In the genomic region with DNA sequence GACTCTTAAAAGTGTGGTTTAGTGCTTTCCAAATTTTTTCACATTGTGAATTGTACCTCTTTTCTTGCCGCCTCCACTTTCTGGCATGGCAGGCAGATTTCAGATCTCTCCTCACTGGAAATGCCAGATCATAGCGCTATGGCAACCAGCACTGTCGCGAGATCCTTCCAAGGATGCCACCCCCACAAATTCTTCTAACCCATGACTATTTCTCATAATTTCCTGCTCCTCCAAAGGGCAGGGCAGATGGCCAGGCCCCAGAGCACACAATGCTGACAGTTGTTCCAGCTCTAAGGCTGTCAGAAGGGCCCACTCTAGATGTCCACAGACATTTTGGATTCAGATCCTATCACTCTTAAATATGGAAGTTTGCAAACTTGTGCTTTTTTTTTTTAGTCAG, we compare ENCODE assay signal across 13 cellular contexts.
DNase-seq lines count a peak whose midpoint lies in the region; ATAC-seq and TF ChIP-seq lines count a peak whose summit lies in the region.
"Had no signal": no experiment of that assay in that cellular context is flagged by ENCODE, and none has a peak within 500 bp of the region (broad histone marks: within the 10 kb centered on the region; RNA-seq: fewer than 3 reads in every experiment).

No MANE protein-coding gene starts in this region.

- H3K79me2 ChIP-seq in fibroblast of lung (ENCODE audit: control insufficient read depth, insufficient read depth, low read length): no peaks in the 10 kb centered on the region

- no peak overlapping the region for H3K27ac ChIP-seq in fibroblast of lung (ENCODE audit: insufficient read depth, low read length)
- H3K27ac ChIP-seq: BLaER1, lower lobe of right lung, stomach, VCaP had no signal

- peak overlapping the region; percentile 55 for H3K4me2 ChIP-seq in fibroblast of lung (ENCODE audit: extremely low read depth, insufficient read depth, low read length)
- H3K4me2 ChIP-seq: BLaER1 had no signal

- no peaks in the 10 kb centered on the region for H3K27me3 Mint-ChIP-seq in stimulated activated naive B cell treated with anti-CD40 and anti-IgM and Interleukin-4, amounts not matched to agents 10 μg/mL and 1 μg/mL and 100 μg/mL, for 72 hours
- H3K27me3 Mint-ChIP-seq in mesothelial cell of epicardium (ENCODE audit: low read depth): no peaks in the 10 kb centered on the region

- no peaks in the 10 kb centered on the region for H3K27me3 ChIP-seq in fibroblast of lung (ENCODE audit: control insufficient read depth, insufficient read depth, low read length)
- H3K27me3 ChIP-seq: BLaER1, stomach had no signal

- H2AFZ ChIP-seq in fibroblast of lung (ENCODE audit: low read length): peak overlapping the region; percentile 15

- H3K9me3 Mint-ChIP-seq in stimulated activated naive B cell treated with anti-CD40 and anti-IgM and Interleukin-4, amounts not matched to agents 10 μg/mL and 1 μg/mL and 100 μg/mL, for 72 hours: peaks cover 4% of the 10 kb centered on the region in 2 donors
- peaks cover 9% of the 10 kb centered on the region for H3K9me3 Mint-ChIP-seq in mesothelial cell of epicardium

- no peak for ATAC-seq in stimulated activated naive B cell treated with anti-CD40 and anti-IgM and Interleukin-4, amounts not matched to agents 10 μg/mL and 1 μg/mL and 100 μg/mL, for 72 hours (replicated peaks)
- no peak for ATAC-seq in GM18909 (IDR thresholded peaks at IDR 0.05; ENCODE audit: poor library complexity, unreplicated experiment)
- ATAC-seq: lower lobe of right lung had no signal

- no peak overlapping the region for H3K9ac ChIP-seq in fibroblast of lung (ENCODE audit: insufficient read depth, low read length)
- H3K9ac ChIP-seq: BLaER1 had no signal

- no peak overlapping the region for H3K27ac Mint-ChIP-seq in stimulated activated naive B cell treated with anti-CD40 and anti-IgM and Interleukin-4, amounts not matched to agents 10 μg/mL and 1 μg/mL and 100 μg/mL, for 72 hours
- H3K27ac Mint-ChIP-seq in mesothelial cell of epicardium: no peak overlapping the region
- H3K27ac Mint-ChIP-seq: activated T-helper 1 cell treated with anti-CD3 and anti-CD28 coated beads, Interleukin-12 subunit alpha, Interleukin-12 subunit beta, Interleukin-2, Interleukin-4 antibody, amounts not matched to agents 30 ng/mL and 10 ng/mL and 1 ng/mL, durations not matched to agents 14 hours and 24 hours and 36 hours had no signal

- no peaks in the 10 kb centered on the region for H3K4me1 Mint-ChIP-seq in stimulated activated naive B cell treated with anti-CD40 and anti-IgM and Interleukin-4, amounts not matched to agents 10 μg/mL and 1 μg/mL and 100 μg/mL, for 72 hours
- H3K4me1 Mint-ChIP-seq in mesothelial cell of epicardium: no peaks in the 10 kb centered on the region

- peak; percentile 73 for DNase-seq in AG08396 (ENCODE audit: low spot score)
- peak; percentile 51 for DNase-seq in RPMI7951 (ENCODE audit: low read depth)
- peak; percentile 50 to 85 for DNase-seq in fibroblast of lung (ENCODE audit: low read depth in 2 of 2)
- peak; percentile 96 for DNase-seq in myocyte (ENCODE audit: low read depth)
- no peak for DNase-seq in stimulated activated naive B cell treated with anti-CD40 and anti-IgM and Interleukin-4, amounts not matched to agents 10 μg/mL and 1 μg/mL and 100 μg/mL, for 72 hours
- no peak for DNase-seq in D341Med (ENCODE audit: low spot score)
- no peak for DNase-seq in mesothelial cell of epicardium (ENCODE audit: low spot score in 2 of 2, unreplicated experiment in 2 of 2)
- DNase-seq: lower lobe of right lung, stomach had no signal

- no peaks in the 10 kb centered on the region for H3K36me3 ChIP-seq in fibroblast of lung (ENCODE audit: control insufficient read depth, insufficient read depth, low read length)
- H3K36me3 ChIP-seq: BLaER1, lower lobe of right lung, stomach had no signal

- H3K4me1 ChIP-seq in fibroblast of lung (ENCODE audit: control insufficient read depth, extremely low read depth, insufficient read depth, low read length): peaks cover 2% of the 10 kb centered on the region
- H3K4me1 ChIP-seq: BLaER1, lower lobe of right lung, stomach had no signal

- no peaks in the 10 kb centered on the region for H3K9me3 ChIP-seq in fibroblast of lung (ENCODE audit: control insufficient read depth, insufficient read depth, low read depth, low read length)
- H3K9me3 ChIP-seq: BLaER1, lower lobe of right lung, stomach had no signal

- no peak overlapping the region for H3K4me3 Mint-ChIP-seq in stimulated activated naive B cell treated with anti-CD40 and anti-IgM and Interleukin-4, amounts not matched to agents 10 μg/mL and 1 μg/mL and 100 μg/mL, for 72 hours
- no peak overlapping the region for H3K4me3 Mint-ChIP-seq in mesothelial cell of epicardium
- H3K4me3 Mint-ChIP-seq: activated T-helper 1 cell treated with anti-CD3 and anti-CD28 coated beads, Interleukin-12 subunit alpha, Interleukin-12 subunit beta, Interleukin-2, Interleukin-4 antibody, amounts not matched to agents 30 ng/mL and 10 ng/mL and 1 ng/mL, durations not matched to agents 14 hours and 24 hours and 36 hours had no signal

- H3K36me3 Mint-ChIP-seq in stimulated activated naive B cell treated with anti-CD40 and anti-IgM and Interleukin-4, amounts not matched to agents 10 μg/mL and 1 μg/mL and 100 μg/mL, for 72 hours: no peaks in the 10 kb centered on the region
- no peaks in the 10 kb centered on the region for H3K36me3 Mint-ChIP-seq in mesothelial cell of epicardium

- TF ChIP-seq CTCF in fibroblast of lung (conservative IDR thresholded peaks at IDR 0.05 in 1 of 2, IDR thresholded peaks at IDR 0.05 in 1 of 2; ENCODE audit: low read depth in 1 of 2, low read length in 2 of 2): no peak
- TF ChIP-seq CTCF in mesothelial cell of epicardium (IDR thresholded peaks at IDR 0.05; ENCODE audit: unreplicated experiment): no peak

- H4K20me1 ChIP-seq in fibroblast of lung (ENCODE audit: control insufficient read depth, extremely low read depth, insufficient read depth, low read length): no peaks in the 10 kb centered on the region
- H4K20me1 ChIP-seq: BLaER1 had no signal

- H3K4me3 ChIP-seq in fibroblast of lung (replicated peaks in 1 of 4; ENCODE audit: control extremely low read depth in 1 of 4, insufficient read depth in 1 of 4, low read depth in 3 of 4, low read length in 4 of 4): peak overlapping the region in 1 of 4 experiments; percentile 17
- H3K4me3 ChIP-seq: BLaER1, lower lobe of right lung, stomach had no signal

Comparison
In these comparisons a context has a peak if more than half of its experiments do, and no peak if none do; other contexts are left out.
1. DNase-seq: peak in AG08396 (single experiment), RPMI7951 (single experiment), fibroblast of lung (2 of 2) and myocyte (single experiment); none in stimulated activated naive B cell treated with anti-CD40 and anti-IgM and Interleukin-4, amounts not matched to agents 10 μg/mL and 1 μg/mL and 100 μg/mL, for 72 hours (single experiment), D341Med (single experiment) and mesothelial cell of epicardium (0 of 2).